6 cellular contexts compared by ENCODE assay signal in the genomic region with DNA sequence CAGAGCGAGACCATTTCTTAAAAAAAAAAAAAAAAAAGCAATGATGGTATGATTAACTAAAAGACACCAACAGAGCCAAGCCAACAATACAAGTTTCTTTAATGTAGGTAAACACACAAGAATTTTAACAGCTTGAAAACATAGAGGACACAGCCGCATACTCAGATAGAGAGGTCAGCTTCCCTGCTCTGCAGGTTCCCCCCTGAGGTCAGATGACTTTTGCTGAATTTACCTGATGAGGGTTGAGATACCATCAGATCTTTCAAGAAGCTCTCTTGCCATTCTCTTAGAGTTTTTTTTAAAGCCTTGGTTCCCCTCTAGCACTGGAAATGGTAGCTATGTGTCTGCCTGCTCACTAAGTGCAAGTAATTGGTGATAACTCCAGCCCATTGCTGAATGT.
"Had no signal": no experiment of that assay in that cellular context is flagged by ENCODE, and none has a peak within 500 bp of the region (broad histone marks: within the 10 kb centered on the region; RNA-seq: fewer than 3 reads in every experiment).

No MANE protein-coding gene starts in this region.

- H3K4me3 Mint-ChIP-seq: H9 had no signal

- H3K27ac Mint-ChIP-seq: H9 had no signal

- H3K9me3 Mint-ChIP-seq: H9 had no signal

- ATAC-seq: K562 had no signal

- DNase-seq: GOT3, H9, HCEC 1CT, IMR-90, KG1 had no signal

- H3K4me3 ChIP-seq: K562 had no signal
